ENCODE assay signal across 27 cellular contexts in genomic region chr4:176186067-176186466, GRCh38. TPM values are rescaled to one million over a fixed set of nuclear protein-coding genes. Genes with fewer than 3 reads are reported as not detected.
A peak's percentile ranks its signal among the peaks of the same experiment; 100 is the strongest.
DNase-seq lines count a peak whose midpoint lies in the region; ATAC-seq and TF ChIP-seq lines count a peak whose summit lies in the region.
"Had no signal": no experiment of that assay in that cellular context is flagged by ENCODE, and none has a peak within 500 bp of the region (broad histone marks: within the 10 kb centered on the region; RNA-seq: fewer than 3 reads in every experiment).

No MANE protein-coding gene starts in this region.

- peak overlapping the region; percentile 9; the same call in 1 of the 3 replicates for H3K4me3 Mint-ChIP-seq in GM23338
- H3K4me3 Mint-ChIP-seq: activated CD8-positive, alpha-beta T cell treated with anti-CD3 and anti-CD28 coated beads for 36 hours; activated T-cell treated with anti-CD3 and anti-CD28 coated beads, Interleukin-2, amount 50 U/mL, for 24 hours; CD4-positive, alpha-beta T cell; effector memory CD8-positive, alpha-beta T cell; mesothelial cell of epicardium; natural killer cell treated with Interleukin-12 subunit alpha and Interleukin-12 subunit beta and Interleukin-15 and Interleukin-18, amount 100 ng/mL, for 72 hours; stimulated activated effector memory CD8-positive, alpha-beta T cell treated with anti-CD3 and anti-CD28 coated beads, Interleukin-12 subunit alpha, Interleukin-12 subunit beta, amount 100 ng/mL, for 72 hours had no signal

- H3K27ac Mint-ChIP-seq in GM23338: peak overlapping the region; percentile 75
- H3K27ac Mint-ChIP-seq: activated CD8-positive, alpha-beta T cell treated with anti-CD3 and anti-CD28 coated beads for 36 hours; activated T-cell treated with anti-CD3 and anti-CD28 coated beads, Interleukin-2, amount 50 U/mL, for 24 hours; CD4-positive, alpha-beta T cell; effector memory CD8-positive, alpha-beta T cell; mesothelial cell of epicardium; natural killer cell treated with Interleukin-12 subunit alpha and Interleukin-12 subunit beta and Interleukin-15 and Interleukin-18, amount 100 ng/mL, for 72 hours; stimulated activated effector memory CD8-positive, alpha-beta T cell treated with anti-CD3 and anti-CD28 coated beads, Interleukin-12 subunit alpha, Interleukin-12 subunit beta, amount 100 ng/mL, for 72 hours had no signal

- H3K27me3 ChIP-seq in GM23338 (ENCODE audit: insufficient read depth): no peaks in the 10 kb centered on the region
- H3K27me3 ChIP-seq in HUES64 (ENCODE audit: insufficient read depth, low read length): no peaks in the 10 kb centered on the region
- H3K27me3 ChIP-seq in foreskin keratinocyte: no peaks in the 10 kb centered on the region
- H3K27me3 ChIP-seq in transverse colon: no peaks in the 10 kb centered on the region
- no peaks in the 10 kb centered on the region for H3K27me3 ChIP-seq in GM23248 (replicated peaks; ENCODE audit: insufficient read depth)
- H3K27me3 ChIP-seq: ovary, right lobe of liver, thyroid gland had no signal

- 42% methylated on average over 2 of the region's 2 CpGs for WGBS in HUES64
- 65 to 78% methylated on average over 2 of the region's 2 CpGs for WGBS in transverse colon (ENCODE audit: low coverage in 1 of 2), 2 donors
- WGBS in GM23248 (ENCODE audit: low coverage in 1 of 2, low lambda C conversion rate in 2 of 2, missing lambda C conversion rate in 2 of 2), 2 experiments: 80 to 86% methylated on average over 2 of the region's 2 CpGs

- H3K9ac ChIP-seq in HUES64 (ENCODE audit: low read depth, low read length) (no peak overlapping the region), GM23248 (no peak overlapping the region)

- TF ChIP-seq POLR2A in transverse colon (IDR thresholded peaks at IDR 0.05): no peak

- H3K9me2 ChIP-seq in GM23338 (ENCODE audit: insufficient read depth): no peaks in the 10 kb centered on the region
- no peaks in the 10 kb centered on the region for H3K9me2 ChIP-seq in GM23248 (ENCODE audit: insufficient read depth)

- H3K36me3 ChIP-seq in GM23338 (ENCODE audit: insufficient read depth) (no peaks in the 10 kb centered on the region), HUES64 (ENCODE audit: insufficient read depth, low read length) (no peaks in the 10 kb centered on the region), transverse colon (no peaks in the 10 kb centered on the region), GM23248 (ENCODE audit: low read depth) (no peaks in the 10 kb centered on the region)
- H3K36me3 ChIP-seq: left ventricle myocardium inferior, ovary, right lobe of liver, thyroid gland had no signal

- H3K9me3 Mint-ChIP-seq in GM23338: no peaks in the 10 kb centered on the region
- H3K9me3 Mint-ChIP-seq: activated CD8-positive, alpha-beta T cell treated with anti-CD3 and anti-CD28 coated beads for 36 hours; activated T-cell treated with anti-CD3 and anti-CD28 coated beads, Interleukin-2, amount 50 U/mL, for 24 hours; CD4-positive, alpha-beta T cell; effector memory CD8-positive, alpha-beta T cell; mesothelial cell of epicardium; natural killer cell treated with Interleukin-12 subunit alpha and Interleukin-12 subunit beta and Interleukin-15 and Interleukin-18, amount 100 ng/mL, for 72 hours; stimulated activated effector memory CD8-positive, alpha-beta T cell treated with anti-CD3 and anti-CD28 coated beads, Interleukin-12 subunit alpha, Interleukin-12 subunit beta, amount 100 ng/mL, for 72 hours had no signal

- H3F3A ChIP-seq in GM23338 (replicated peaks; ENCODE audit: low read depth) (no peaks in the 10 kb centered on the region), GM23248 (ENCODE audit: insufficient read depth) (no peaks in the 10 kb centered on the region)

- no peaks in the 10 kb centered on the region for H3K9me3 ChIP-seq in HUES64 (ENCODE audit: insufficient read depth, low read depth, low read length)
- H3K9me3 ChIP-seq in transverse colon: no peaks in the 10 kb centered on the region
- H3K9me3 ChIP-seq in GM23248 (ENCODE audit: low read depth): no peaks in the 10 kb centered on the region
- H3K9me3 ChIP-seq: left ventricle myocardium inferior, ovary, right lobe of liver, thyroid gland had no signal

- H3K4me1 Mint-ChIP-seq in GM23338: peaks cover 27% of the 10 kb centered on the region
- H3K4me1 Mint-ChIP-seq: mesothelial cell of epicardium; stimulated activated effector memory CD8-positive, alpha-beta T cell treated with anti-CD3 and anti-CD28 coated beads, Interleukin-12 subunit alpha, Interleukin-12 subunit beta, amount 100 ng/mL, for 72 hours had no signal

- H3K4me1 ChIP-seq in GM23338 (ENCODE audit: insufficient read depth): peaks cover 12% of the 10 kb centered on the region; the same call in 1 of the 2 replicates
- H3K4me1 ChIP-seq in HUES64 (ENCODE audit: insufficient read depth, low read length): peaks cover 28% of the 10 kb centered on the region
- H3K4me1 ChIP-seq in foreskin keratinocyte: peaks cover 9% of the 10 kb centered on the region
- peaks cover 0 to 4% (median 0%) of the 10 kb centered on the region in 4 donors for H3K4me1 ChIP-seq in transverse colon
- H3K4me1 ChIP-seq in GM23248 (ENCODE audit: insufficient read depth): peaks cover 46% of the 10 kb centered on the region
- H3K4me1 ChIP-seq: left ventricle myocardium inferior, right lobe of liver had no signal

- no peaks in the 10 kb centered on the region for H3K27me3 Mint-ChIP-seq in GM23338 (ENCODE audit: insufficient read depth, low read depth, poor library complexity)

- intact Hi-C loops in transverse colon (cut with DNase I; ENCODE audit: low total_unique reads): no loop called here

- peak overlapping the region; percentile 43; the same call in 1 of the 2 replicates for H3K27ac ChIP-seq in GM23338 (ENCODE audit: low read depth)
- H3K27ac ChIP-seq in HUES64 (ENCODE audit: low read depth, low read length): peak overlapping the region; percentile 54
- H3K27ac ChIP-seq in foreskin keratinocyte: peak overlapping the region; percentile 18
- H3K27ac ChIP-seq in transverse colon: peak overlapping the region in 3 of 4 donors; percentile 15 to 50 (median 47)
- no peak overlapping the region for H3K27ac ChIP-seq in GM23248
- H3K27ac ChIP-seq: left ventricle myocardium inferior, ovary, right lobe of liver, RWPE1, thyroid gland had no signal

- no peaks in the 10 kb centered on the region for H4K20me1 ChIP-seq in GM23338 (replicated peaks; ENCODE audit: insufficient read depth)
- H4K20me1 ChIP-seq in GM23248 (ENCODE audit: insufficient read depth): no peaks in the 10 kb centered on the region

- TF ChIP-seq CTCF in GM23338 (conservative IDR thresholded peaks at IDR 0.05; ENCODE audit: low read depth in 2 of 2) (no peak), foreskin keratinocyte (conservative IDR thresholded peaks at IDR 0.05) (no peak), transverse colon (IDR thresholded peaks at IDR 0.05) (no peak)

- in situ Hi-C loops in transverse colon (cut with MboI; ENCODE audit: low pct_ligation_motif_present in 1 of 4, low pct_unique_long_range_greater_than_20kb in 1 of 4, low sequenced_read_pairs in 3 of 4): no loop called here
- in situ Hi-C loops in GM23248 (cut with MboI): no loop called here

- H3K79me2 ChIP-seq in GM23338 (replicated peaks; ENCODE audit: insufficient read depth): no peaks in the 10 kb centered on the region
- no peaks in the 10 kb centered on the region for H3K79me2 ChIP-seq in GM23248 (ENCODE audit: insufficient read depth)

- peak overlapping the region; percentile 30; the same call in 1 of the 2 replicates for H3K4me2 ChIP-seq in GM23338
- H3K4me2 ChIP-seq in GM23248 (ENCODE audit: unreplicated experiment): no peak overlapping the region

- DNase-seq in GM23338 (ENCODE audit: low spot score) (peak; percentile 24), foreskin keratinocyte (peak in 1 of 2 donors; percentile 17), transverse colon (no peak), NCI-H82 treated with DMSO at 0.1 percent for 48 hours (lab: John Stamatoyannopoulos, UW; ENCODE audit: unreplicated experiment) (no peak), GM23248 (no peak)
- no peak for DNase-seq in effector CD4-positive, alpha-beta T cell
- DNase-seq: activated CD8-positive, alpha-beta T cell treated with anti-CD3 and anti-CD28 coated beads for 36 hours; activated naive CD4-positive, alpha-beta T cell; activated T-cell treated with anti-CD3 and anti-CD28 coated beads, Interleukin-2, amount 50 U/mL, for 24 hours; CD4-positive, alpha-beta T cell; DMS 273 treated with DMSO at 0.1 percent for 48 hours; effector memory CD8-positive, alpha-beta T cell; GDM1; Karpas-422; left ventricle myocardium inferior; NCI-H1048; NCI-H2081 treated with DMSO at 0.1 percent for 48 hours; NCI-H510A; ovary; right lobe of liver; thyroid gland had no signal

- H2AFZ ChIP-seq in GM23338 (no peak overlapping the region), GM23248 (no peak overlapping the region)

- ATAC-seq in GM23338 (peak; percentile 80), foreskin keratinocyte (no peak)
- ATAC-seq: activated CD4-positive, CD25-positive, alpha-beta regulatory T cell treated with anti-CD3 and anti-CD28 coated beads, Interleukin-2, amount 50 U/mL, for 24 hours; activated CD8-positive, alpha-beta T cell treated with anti-CD3 and anti-CD28 coated beads for 36 hours; effector memory CD8-positive, alpha-beta T cell; natural killer cell treated with Interleukin-12 subunit alpha and Interleukin-12 subunit beta and Interleukin-15 and Interleukin-18, amount 100 ng/mL, for 72 hours; right lobe of liver; stimulated activated effector memory CD8-positive, alpha-beta T cell treated with anti-CD3 and anti-CD28 coated beads, Interleukin-12 subunit alpha, Interleukin-12 subunit beta, amount 100 ng/mL, for 72 hours had no signal

- H3K4me3 ChIP-seq in GM23338 (0 out of 2 replicates have a peak overlapping the region, but pooled peaks have one; percentile 9), HUES64 (ENCODE audit: low read length) (no peak overlapping the region), transverse colon (no peak overlapping the region), GM23248 (no peak overlapping the region)
- H3K4me3 ChIP-seq: left ventricle myocardium inferior, ovary, right lobe of liver, thyroid gland had no signal

- no peak for TF ChIP-seq EP300 in transverse colon (IDR thresholded peaks at IDR 0.05; ENCODE audit: low read depth)

- H3K36me3 Mint-ChIP-seq in GM23338 (ENCODE audit: low read depth): no peaks in the 10 kb centered on the region
- H3K36me3 Mint-ChIP-seq: mesothelial cell of epicardium; natural killer cell treated with Interleukin-12 subunit alpha and Interleukin-12 subunit beta and Interleukin-15 and Interleukin-18, amount 100 ng/mL, for 72 hours; stimulated activated effector memory CD8-positive, alpha-beta T cell treated with anti-CD3 and anti-CD28 coated beads, Interleukin-12 subunit alpha, Interleukin-12 subunit beta, amount 100 ng/mL, for 72 hours had no signal

TF ChIP-seq in GM23338, 12 proteins besides CTCF, POLR2A, EP300 and RAD21 (continues in another document):
- no peak for TF ChIP-seq EZH2 (IDR thresholded peaks at IDR 0.05; ENCODE audit: low read depth, unreplicated experiment)

RNA-seq across cellular contexts. Expression of gene SPATA4, which starts 9.3 kb away (rescaled TPM):
- total RNA-seq in GM23338 (2014; rRNA removed; shearing (Covaris generic)): not detected in 2 replicates
- polyA plus RNA-seq in GM23338 (2016; fragmentation: Nextera tagmentation; extraction: Ambion mirVana) (not detected in 2 replicates), foreskin keratinocyte (0.09 and 0.12 TPM in 2 replicates), GM23248 (2016; fragmentation: Nextera tagmentation; extraction: Ambion mirVana) (0.73 and 0.90 TPM in 2 replicates)
- polyA plus RNA-seq in HUES64 (2013, experiment 1 of 2): not detected
- polyA plus RNA-seq in HUES64 (2013, experiment 2 of 2): not detected
- total RNA-seq in foreskin keratinocyte (0.10 and 0.14 TPM in 2 replicates), transverse colon (not detected)
- total RNA-seq in GM23248 (2014; rRNA removed; shearing (Covaris generic)): not detected in 2 replicates
- total RNA-seq: activated CD8-positive, alpha-beta T cell treated with anti-CD3 and anti-CD28 coated beads for 36 hours; CD4-positive, alpha-beta T cell; natural killer cell treated with Interleukin-12 subunit alpha and Interleukin-12 subunit beta and Interleukin-15 and Interleukin-18, amount 100 ng/mL, for 72 hours; right lobe of liver had no signal
